ENCODE assay signal across 9 cellular contexts in the genomic region with DNA sequence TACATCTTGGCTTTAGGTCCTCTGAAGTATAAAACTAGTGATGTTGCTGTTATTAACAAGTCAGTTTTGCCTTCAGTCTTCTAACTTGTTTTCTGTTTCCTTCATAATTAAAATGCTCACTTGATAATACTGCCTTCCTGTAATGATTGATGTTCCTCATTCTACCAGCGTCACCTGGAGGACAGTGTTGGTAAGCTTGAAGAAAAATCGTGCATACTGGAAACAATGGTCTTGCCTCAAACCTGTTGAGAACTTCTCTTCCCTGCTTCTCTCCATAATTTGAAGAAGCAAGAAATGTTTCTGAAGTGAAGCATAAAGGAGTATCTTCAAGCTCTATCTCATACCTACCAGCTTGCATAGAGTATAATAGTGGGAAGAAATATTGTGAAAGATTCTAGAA. TPM values are rescaled to one million over a fixed set of nuclear protein-coding genes. Genes with fewer than 3 reads are reported as not detected.
DNase-seq lines count a peak whose midpoint lies in the region; ATAC-seq and TF ChIP-seq lines count a peak whose summit lies in the region.
"Had no signal": no experiment of that assay in that cellular context is flagged by ENCODE, and none has a peak within 500 bp of the region (broad histone marks: within the 10 kb centered on the region; RNA-seq: fewer than 3 reads in every experiment).

No MANE protein-coding gene starts in this region.

- TF ChIP-seq CTCF in heart right ventricle (IDR thresholded peaks at IDR 0.05) (peak; percentile 10 to 71 (median 56)), lung (IDR thresholded peaks at IDR 0.05; ENCODE audit: control extremely low read depth, extremely low read depth) (peak; percentile 55)

- H3K36me3 ChIP-seq in heart right ventricle (peaks cover 0 to 58% (median 19%) of the 10 kb centered on the region in 9 donors), lung (ENCODE audit: control insufficient read depth in 2 of 2, insufficient read depth in 2 of 2, low read length in 2 of 2) (peaks cover 0 to 4% of the 10 kb centered on the region in 2 donors)

- H3K4me3 ChIP-seq in heart right ventricle, result peak overlapping the region in 2 of 10 donors; percentile 9 to 86
- H3K4me3 ChIP-seq in lung, result no peak overlapping the region

- intact Hi-C loops in heart right ventricle (cut with DNase I) (loop anchor here in 7 of 10 donors (1.0 to 10.0 kb wide), 7 partner anchors 55 to 282 kb away; a partner anchor contains a TSS), cardiac septum (cut with DNase I) (loop anchor here (10.0 kb wide), 1 partner anchor 282 kb away; a partner anchor contains a TSS)

- ATAC-seq in heart right ventricle, result no peak
- ATAC-seq in lung (ENCODE audit: insufficient read depth, low FRiP score), result no peak
- ATAC-seq in GM21619 (IDR thresholded peaks at IDR 0.05; ENCODE audit: unreplicated experiment), result no peak

- H3K9me3 ChIP-seq in heart right ventricle (no peaks in the 10 kb centered on the region), lung (ENCODE audit: control insufficient read depth in 2 of 2, insufficient read depth in 1 of 2, low read length in 1 of 2) (no peaks in the 10 kb centered on the region)
- H3K9me3 ChIP-seq: HAP-1 had no signal

- H3K27ac ChIP-seq in heart right ventricle, result peak overlapping the region in 7 of 10 donors; percentile 95 to 99 (median 99)
- H3K27ac ChIP-seq in lung (ENCODE audit: low read depth in 1 of 2, low read length in 1 of 2), result peak overlapping the region in 1 of 2 donors; percentile 34

- DNase-seq in heart right ventricle (peak in 1 of 2 donors; percentile 15), cardiac septum (ENCODE audit: low spot score) (no peak), NCI-H748 treated with DMSO at 0.1 percent for 48 hours (lab: John Stamatoyannopoulos, UW) (peak; percentile 2), astrocyte of the hippocampus (ENCODE audit: low read depth, low spot score) (peak; percentile 44), lung (ENCODE audit: low spot score) (no peak), HPDE6-E6E7 (ENCODE audit: extremely low spot score) (no peak), T-helper 9 cell (no peak)

- peaks cover 11 to 74% (median 64%) of the 10 kb centered on the region in 9 donors for H3K4me1 ChIP-seq in heart right ventricle
- H3K4me1 ChIP-seq in lung (ENCODE audit: control insufficient read depth in 2 of 2, insufficient read depth in 2 of 2, low read length in 2 of 2), result peaks cover 5 to 26% of the 10 kb centered on the region in 2 donors

- H3K27me3 ChIP-seq in heart right ventricle, result no peaks in the 10 kb centered on the region
- no peaks in the 10 kb centered on the region for H3K27me3 ChIP-seq in lung (ENCODE audit: control insufficient read depth, insufficient read depth)

- 15 to 26% methylated on average over 2 of the region's 2 CpGs for WGBS in heart right ventricle, 2 donors
- WGBS in lung, 2 donors, result 9 to 26% methylated on average over 2 of the region's 2 CpGs

RNA-seq across cellular contexts. Expression of a gene that starts 3.0 kb away (rescaled TPM):
- total RNA-seq in heart right ventricle, result 100 to 1,000 TPM in 2 of 10 donors, 10 to 100 TPM in 8; 57.7 to 115 (median 75.8) TPM
- 10 to 100 TPM; 38.8 to 87.2 TPM for polyA plus RNA-seq in heart right ventricle
- total RNA-seq in cardiac septum, result 116 TPM
- total RNA-seq in lung, result 100 to 1,000 TPM in 1 of 2 donors, 10 to 100 TPM in 1; 50.1 to 151 TPM
- 10 to 100 TPM; 89.5 to 90.5 TPM for polyA plus RNA-seq in lung

Comparison
In these comparisons a context has a peak if more than half of its experiments do, and no peak if none do; other contexts are left out.
1. DNase-seq: peak in NCI-H748 treated with DMSO at 0.1 percent for 48 hours (single experiment) and astrocyte of the hippocampus (single experiment); none in cardiac septum (single experiment), lung (single experiment), HPDE6-E6E7 (single experiment) and T-helper 9 cell (single experiment).